Comparison of ENCODE assay signal across 8 cellular contexts in the genomic region with DNA sequence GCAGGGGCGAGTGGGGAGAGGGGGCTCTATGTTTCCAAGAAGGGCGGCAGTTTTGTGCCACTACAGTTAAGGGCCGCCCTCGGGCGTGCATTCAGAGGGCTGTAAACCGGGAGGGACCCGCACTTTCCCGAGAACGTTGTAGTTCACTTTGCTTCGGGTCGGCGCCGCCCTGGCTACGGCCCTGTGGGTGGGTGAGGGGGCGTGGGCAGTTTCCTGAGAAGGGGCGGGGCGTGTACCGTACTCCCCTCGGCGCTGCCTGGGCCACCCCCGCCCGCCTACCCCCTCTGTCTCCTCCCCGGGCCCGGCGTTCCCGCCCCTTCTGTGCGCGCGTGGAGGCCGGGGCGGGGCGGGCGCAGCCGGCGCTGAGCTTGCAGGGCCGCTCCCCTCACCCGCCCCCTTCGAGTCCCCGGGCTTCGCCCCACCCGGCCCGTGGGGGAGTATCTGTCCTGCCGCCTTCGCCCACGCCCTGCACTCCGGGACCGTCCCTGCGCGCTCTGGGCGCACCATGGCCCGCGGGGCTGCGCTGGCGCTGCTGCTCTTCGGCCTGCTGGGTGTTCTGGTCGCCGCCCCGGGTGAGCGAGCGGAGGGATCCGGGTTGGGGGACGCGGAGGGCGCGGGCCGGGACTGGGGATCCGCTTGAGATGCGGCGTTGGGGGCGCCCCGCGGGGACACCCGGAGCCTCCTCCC. TPM values are rescaled to one million over a fixed set of nuclear protein-coding genes. Genes with fewer than 3 reads are reported as not detected.
DNase-seq lines count a peak whose midpoint lies in the region; ATAC-seq and TF ChIP-seq lines count a peak whose summit lies in the region.

A gene with protein sequence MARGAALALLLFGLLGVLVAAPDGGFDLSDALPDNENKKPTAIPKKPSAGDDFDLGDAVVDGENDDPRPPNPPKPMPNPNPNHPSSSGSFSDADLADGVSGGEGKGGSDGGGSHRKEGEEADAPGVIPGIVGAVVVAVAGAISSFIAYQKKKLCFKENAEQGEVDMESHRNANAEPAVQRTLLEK (plus strand): TSS at position 440 of the 687 bp plus-strand sequence. CDS start 66 bp downstream, at position 506.

- H3K4me3 Mint-ChIP-seq in activated T-cell treated with anti-CD3 and anti-CD28 coated beads, Interleukin-2, amount 50 U/mL, for 4 hours: peak within 1 kb of the TSS; percentile 98

- H3K36me3 Mint-ChIP-seq in activated T-cell treated with anti-CD3 and anti-CD28 coated beads, Interleukin-2, amount 50 U/mL, for 4 hours (ENCODE audit: insufficient read depth): peaks cover 8% of the 10 kb centered on the region

- peak within 1 kb of the TSS; percentile 73 for H2AFZ ChIP-seq in osteoblast (ENCODE audit: low read length)

- H3K4me1 ChIP-seq in osteoblast (ENCODE audit: insufficient read depth, low read length): peaks cover 24% of the 10 kb centered on the region
- no peaks in the 10 kb centered on the region for H3K4me1 ChIP-seq in thymus (ENCODE audit: control insufficient read depth, insufficient read depth, low read length)

- H3K36me3 ChIP-seq in KOPT-K1 (ENCODE audit: insufficient read depth, low read length): peaks cover 47% of the 10 kb centered on the region
- peaks cover 3% of the 10 kb centered on the region for H3K36me3 ChIP-seq in osteoblast (ENCODE audit: insufficient read depth, low read length)
- peaks cover 5% of the 10 kb centered on the region for H3K36me3 ChIP-seq in thymus (ENCODE audit: control insufficient read depth, insufficient read depth)

- H4K20me1 ChIP-seq in osteoblast (ENCODE audit: insufficient read depth, low read length): peaks cover 20% of the 10 kb centered on the region

- H3K79me2 ChIP-seq in osteoblast (ENCODE audit: insufficient read depth, low read length): peaks cover 36% of the 10 kb centered on the region

- H3K4me2 ChIP-seq in osteoblast (ENCODE audit: insufficient read depth, low read length): peak within 1 kb of the TSS; percentile 92

- under 1% methylated on average over 73 of the region's 73 CpGs for WGBS in thymus

- ATAC-seq in GM21576 (IDR thresholded peaks at IDR 0.05; ENCODE audit: unreplicated experiment): peak; percentile 76
- peak; percentile 87 to 88 for ATAC-seq in activated T-cell treated with anti-CD3 and anti-CD28 coated beads, Interleukin-2, amount 50 U/mL, for 4 hours

- H3K27me3 Mint-ChIP-seq in activated T-cell treated with anti-CD3 and anti-CD28 coated beads, Interleukin-2, amount 50 U/mL, for 4 hours (ENCODE audit: low read depth): no peaks in the 10 kb centered on the region

- H3K9me3 ChIP-seq in KOPT-K1 (ENCODE audit: insufficient read depth, low read length, poor library complexity, severe bottlenecking) (no peaks in the 10 kb centered on the region), osteoblast (ENCODE audit: low read depth, low read length) (no peaks in the 10 kb centered on the region), thymus (ENCODE audit: control insufficient read depth) (no peaks in the 10 kb centered on the region)

- H3K9me3 Mint-ChIP-seq in activated T-cell treated with anti-CD3 and anti-CD28 coated beads, Interleukin-2, amount 50 U/mL, for 4 hours: no peaks in the 10 kb centered on the region

- DNase-seq in COLO829 (ENCODE audit: low spot score): peak; percentile 45
- DNase-seq in activated T-cell treated with anti-CD3 and anti-CD28 coated beads, Interleukin-2, amount 50 U/mL, for 4 hours: peak; percentile 91
- DNase-seq in fibroblast of the conjunctiva (ENCODE audit: low read depth): peak; percentile 75
- peak; percentile 97 for DNase-seq in osteoblast (ENCODE audit: insufficient read length, low spot score, missing footprints)
- DNase-seq in DMS53 treated with DMSO at 0.1 percent for 48 hours (lab: John Stamatoyannopoulos, UW; ENCODE audit: unreplicated experiment): no peak

- H3K27ac ChIP-seq in KOPT-K1 (ENCODE audit: low read depth, low read length, poor library complexity, severe bottlenecking): peak within 1 kb of the TSS; percentile 94
- H3K27ac ChIP-seq in osteoblast (ENCODE audit: low read depth, low read length): peak within 1 kb of the TSS; percentile 81
- H3K27ac ChIP-seq in thymus (ENCODE audit: low read depth): peak within 1 kb of the TSS; percentile 90

- peaks cover 34% of the 10 kb centered on the region for H3K4me1 Mint-ChIP-seq in activated T-cell treated with anti-CD3 and anti-CD28 coated beads, Interleukin-2, amount 50 U/mL, for 4 hours (ENCODE audit: low read depth)

- H3K4me3 ChIP-seq in osteoblast (ENCODE audit: insufficient read depth, low read length): peak within 1 kb of the TSS; percentile 90
- H3K4me3 ChIP-seq in thymus (ENCODE audit: low read length): peak within 1 kb of the TSS; percentile 99

- no peak for TF ChIP-seq CTCF in osteoblast (IDR thresholded peaks at IDR 0.05; ENCODE audit: extremely low read depth, low read depth, low read length)

- no peaks in the 10 kb centered on the region for H3K27me3 ChIP-seq in osteoblast (ENCODE audit: insufficient read depth, low read length)
- H3K27me3 ChIP-seq in thymus (ENCODE audit: control insufficient read depth, insufficient read depth): no peaks in the 10 kb centered on the region

RNA-seq across cellular contexts. Expression of the gene that starts here (rescaled TPM):
- total RNA-seq in activated T-cell treated with anti-CD3 and anti-CD28 coated beads, Interleukin-2, amount 50 U/mL, for 4 hours: 100 to 1,000 TPM; 138 to 219 (median 164) TPM
- total RNA-seq in osteoblast: 331 and 455 TPM in 2 replicates
- polyA plus RNA-seq in thymus: 547 TPM
